Comparison of ENCODE assay signal across 8 cellular contexts in genomic region chr2:45014016-45014702, GRCh38. TPM values are rescaled to one million over a fixed set of nuclear protein-coding genes. Genes with fewer than 3 reads are reported as not detected.
DNase-seq lines count a peak whose midpoint lies in the region; ATAC-seq and TF ChIP-seq lines count a peak whose summit lies in the region.

No MANE protein-coding gene starts in this region.

- H3K27me3 Mint-ChIP-seq in CD4-positive, alpha-beta memory T cell = peaks cover 55 to 67% of the 10 kb centered on the region in 2 donors
- peaks cover 77% of the 10 kb centered on the region for H3K27me3 Mint-ChIP-seq in activated CD4-positive, alpha-beta memory T cell treated with anti-CD3 and anti-CD28 coated beads, Interleukin-2, amount 10 ng/mL, durations not matched to agents 7 days and 5 days

- no peak overlapping the region for H3K27ac ChIP-seq in CD4-positive, alpha-beta memory T cell (ENCODE audit: low read depth, low read length)
- peak overlapping the region in 5 of 12 donors; percentile 17 to 56 (median 38) for H3K27ac ChIP-seq in heart left ventricle
- H3K27ac ChIP-seq in rectal smooth muscle tissue (ENCODE audit: low read depth, low read length) = no peak overlapping the region

- no peaks in the 10 kb centered on the region for H3K36me3 Mint-ChIP-seq in CD4-positive, alpha-beta memory T cell
- no peaks in the 10 kb centered on the region for H3K36me3 Mint-ChIP-seq in activated CD4-positive, alpha-beta memory T cell treated with anti-CD3 and anti-CD28 coated beads, Interleukin-2, amount 10 ng/mL, durations not matched to agents 7 days and 5 days (ENCODE audit: low read depth)

- no peak overlapping the region for H3K27ac Mint-ChIP-seq in CD4-positive, alpha-beta memory T cell
- no peak overlapping the region for H3K27ac Mint-ChIP-seq in activated CD4-positive, alpha-beta memory T cell treated with anti-CD3 and anti-CD28 coated beads, Interleukin-2, amount 10 ng/mL, durations not matched to agents 7 days and 5 days

- H3K4me1 ChIP-seq in CD4-positive, alpha-beta memory T cell (ENCODE audit: insufficient read depth, low read length) = no peaks in the 10 kb centered on the region
- H3K4me1 ChIP-seq in heart left ventricle (peaks cover 0 to 40% (median 23%) of the 10 kb centered on the region in 12 donors), rectal smooth muscle tissue (ENCODE audit: control insufficient read depth, insufficient read depth, low read length) (peaks cover 10% of the 10 kb centered on the region)

- H3K9me3 ChIP-seq in CD4-positive, alpha-beta memory T cell (ENCODE audit: control insufficient read depth in 1 of 2, low read length in 2 of 2) = no peaks in the 10 kb centered on the region
- no peaks in the 10 kb centered on the region for H3K9me3 ChIP-seq in heart left ventricle

- H3K27me3 ChIP-seq in CD4-positive, alpha-beta memory T cell (ENCODE audit: insufficient read depth, low read length) = peaks cover 24% of the 10 kb centered on the region
- H3K27me3 ChIP-seq in heart left ventricle = peaks cover 30 to 80% (median 48%) of the 10 kb centered on the region in 9 donors
- H3K27me3 ChIP-seq in rectal smooth muscle tissue (ENCODE audit: control insufficient read depth, insufficient read depth, low read length) = peaks cover 52% of the 10 kb centered on the region

- peak; percentile 59 to 81 (median 66) for TF ChIP-seq CTCF in heart left ventricle (IDR thresholded peaks at IDR 0.05)

- CTCF ChIA-PET in CD4-positive, alpha-beta memory T cell (lab: Charles Lee; ENCODE audit: partially characterized antibody) = no interaction called here
- CTCF ChIA-PET in activated CD4-positive, alpha-beta memory T cell treated with anti-CD3 and anti-CD28 coated beads, Interleukin-2, amount 10 ng/mL, durations not matched to agents 7 days and 5 days (lab: Charles Lee) = interaction anchor here (0.7 to 1.2 kb wide), 2 partner anchors 9 to 482 kb away, joined by 4 read pairs; no protein-coding TSS in a partner anchor

- WGBS in heart left ventricle, 4 donors = 2 to 5% (median 2%) methylated on average over 19 to 57 of the region's 57 CpGs

- peak in 1 of 5 donors; percentile 4 for DNase-seq in CD4-positive, alpha-beta memory T cell
- DNase-seq in HK-2 (ENCODE audit: unreplicated experiment) (peak; percentile 20), heart left ventricle (peak; percentile 42 to 76 (median 53)), inferior parietal cortex (ENCODE audit: extremely low spot score) (no peak), NCI-H128 (lab: John Stamatoyannopoulos, UW; ENCODE audit: unreplicated experiment) (no peak)
- peak; percentile 33 for DNase-seq in activated CD4-positive, alpha-beta memory T cell treated with anti-CD3 and anti-CD28 coated beads, Interleukin-2, amount 10 ng/mL, durations not matched to agents 7 days and 5 days

- no peaks in the 10 kb centered on the region for H3K36me3 ChIP-seq in CD4-positive, alpha-beta memory T cell (ENCODE audit: insufficient read depth, low read length)
- H3K36me3 ChIP-seq in heart left ventricle (no peaks in the 10 kb centered on the region), rectal smooth muscle tissue (ENCODE audit: control insufficient read depth, insufficient read depth, low read length) (no peaks in the 10 kb centered on the region)

- no peak overlapping the region for H3K9ac ChIP-seq in rectal smooth muscle tissue (ENCODE audit: low read length)

- no peak overlapping the region for H3K4me3 ChIP-seq in CD4-positive, alpha-beta memory T cell (ENCODE audit: low read length in 2 of 2)
- H3K4me3 ChIP-seq in heart left ventricle = peak overlapping the region; percentile 27 to 61 (median 48)
- peak overlapping the region; percentile 46 for H3K4me3 ChIP-seq in rectal smooth muscle tissue (ENCODE audit: low read length)

- POLR2A ChIA-PET in CD4-positive, alpha-beta memory T cell (lab: Charles Lee; ENCODE audit: partially characterized antibody) = no interaction called here
- POLR2A ChIA-PET in activated CD4-positive, alpha-beta memory T cell treated with anti-CD3 and anti-CD28 coated beads, Interleukin-2, amount 10 ng/mL, durations not matched to agents 7 days and 5 days (lab: Charles Lee) = interaction anchor here (0.5 to 1.0 kb wide), 2 partner anchors 12 to 60 kb away, joined by 3 read pairs; no protein-coding TSS in a partner anchor

- peak overlapping the region in 6 of 8 donors; percentile 39 to 79 (median 56) for H3K4me3 Mint-ChIP-seq in CD4-positive, alpha-beta memory T cell
- H3K4me3 Mint-ChIP-seq in activated CD4-positive, alpha-beta memory T cell treated with anti-CD3 and anti-CD28 coated beads, Interleukin-2, amount 10 ng/mL, durations not matched to agents 7 days and 5 days = no peak overlapping the region

- peaks cover 0 to 27% (median 15%) of the 10 kb centered on the region in 4 donors for H3K4me1 Mint-ChIP-seq in CD4-positive, alpha-beta memory T cell
- H3K4me1 Mint-ChIP-seq in activated CD4-positive, alpha-beta memory T cell treated with anti-CD3 and anti-CD28 coated beads, Interleukin-2, amount 10 ng/mL, durations not matched to agents 7 days and 5 days = peaks cover 17% of the 10 kb centered on the region

- ATAC-seq in heart left ventricle (peak in 3 of 4 donors; percentile 19 to 62 (median 27)), GM21381 (IDR thresholded peaks at IDR 0.05; ENCODE audit: unreplicated experiment) (no peak)

- intact Hi-C loops in CD4-positive, alpha-beta memory T cell (cut with micrococcal nuclease) = no loop called here
- intact Hi-C loops in heart left ventricle (cut with DNase I) = no loop called here

- TF ChIP-seq POLR2A in heart left ventricle (IDR thresholded peaks at IDR 0.05) = no peak

- H3K9me3 Mint-ChIP-seq in CD4-positive, alpha-beta memory T cell = no peaks in the 10 kb centered on the region
- no peaks in the 10 kb centered on the region for H3K9me3 Mint-ChIP-seq in activated CD4-positive, alpha-beta memory T cell treated with anti-CD3 and anti-CD28 coated beads, Interleukin-2, amount 10 ng/mL, durations not matched to agents 7 days and 5 days

RNA-seq across cellular contexts. Expression of gene SIX2, which starts 4.9 kb away (rescaled TPM):
- total RNA-seq in CD4-positive, alpha-beta memory T cell = not detected
- polyA plus RNA-seq in CD4-positive, alpha-beta memory T cell = not detected
- not detected for total RNA-seq in activated CD4-positive, alpha-beta memory T cell treated with anti-CD3 and anti-CD28 coated beads, Interleukin-2, amount 10 ng/mL, durations not matched to agents 7 days and 5 days
- total RNA-seq in heart left ventricle = 1 to 10 TPM in 3 of 9 donors, under 1 TPM in 6; 0.32 to 1.8 (median 0.61) TPM
- 1 to 10 TPM in 1 of 2 donors, under 1 TPM in 1; 0.99 to 2.0 TPM for polyA plus RNA-seq in heart left ventricle

Comparison
In these comparisons a context has a peak if more than half of its experiments do, and no peak if none do; other contexts are left out.
1. DNase-seq: peak in HK-2 (single experiment), activated CD4-positive, alpha-beta memory T cell treated with anti-CD3 and anti-CD28 coated beads, Interleukin-2, amount 10 ng/mL, durations not matched to agents 7 days and 5 days (single experiment) and heart left ventricle (5 of 5); none in inferior parietal cortex (single experiment) and NCI-H128 (single experiment).
2. H3K4me3 ChIP-seq: peak in heart left ventricle (12 of 12) and rectal smooth muscle tissue (single experiment); none in CD4-positive, alpha-beta memory T cell (0 of 2).